10 cellular contexts compared by ENCODE assay signal in the genomic region with DNA sequence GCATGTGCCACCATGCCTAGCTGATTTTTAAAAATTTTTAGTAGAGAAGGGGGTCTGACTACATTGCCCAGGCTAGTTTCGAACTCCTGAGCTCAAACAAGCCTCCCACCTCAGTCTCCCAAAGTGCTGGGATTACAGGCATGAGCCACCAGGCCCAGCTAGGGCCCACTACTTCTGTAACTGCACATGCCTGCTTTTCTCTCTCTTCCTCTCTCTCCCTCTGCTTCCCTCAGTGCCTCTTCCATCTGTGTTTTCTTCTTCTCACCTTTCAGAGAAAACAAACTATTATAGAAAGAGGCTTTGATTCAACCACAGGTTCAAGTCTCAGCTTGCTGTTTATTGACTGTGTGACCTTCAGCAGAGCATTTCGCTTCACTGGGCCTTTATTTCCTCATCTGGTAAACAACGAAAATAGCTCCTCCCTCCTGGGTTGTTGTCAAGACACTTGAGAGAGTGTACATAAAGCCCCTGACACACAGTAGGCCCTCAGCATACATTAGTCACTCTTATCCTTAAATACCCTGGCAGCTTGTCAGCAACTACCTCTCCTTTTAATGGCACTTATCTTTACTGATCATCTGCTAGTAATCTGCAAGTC. TPM values are rescaled to one million over a fixed set of nuclear protein-coding genes. Genes with fewer than 3 reads are reported as not detected.
A peak's percentile ranks its signal among the peaks of the same experiment; 100 is the strongest.
DNase-seq lines count a peak whose midpoint lies in the region; ATAC-seq lines count a peak whose summit lies in the region.
"Had no signal": no experiment of that assay in that cellular context is flagged by ENCODE, and none has a peak within 500 bp of the region (broad histone marks: within the 10 kb centered on the region; RNA-seq: fewer than 3 reads in every experiment).

No MANE protein-coding gene starts in this region.

- DNase-seq in T-helper 1 cell (no peak), NCI-H2029 (lab: John Stamatoyannopoulos, UW) (peak; percentile 82), kidney glomerular epithelial cell (lab: John Stamatoyannopoulos, UW) (no peak), DMS114 treated with DMSO at 0.1 percent for 48 hours (lab: John Stamatoyannopoulos, UW; ENCODE audit: unreplicated experiment) (no peak)
- DNase-seq in activated naive CD8-positive, alpha-beta T cell treated with anti-CD3 and anti-CD28 coated beads, Interleukin-2, amount 10 ng/mL, durations not matched to agents 7 days and 5 days = no peak
- no peak for DNase-seq in natural killer cell treated with Interleukin-12 subunit alpha and Interleukin-12 subunit beta and Interleukin-15 and Interleukin-18, amount 100 ng/mL, for 72 hours (ENCODE audit: low spot score)
- DNase-seq: MG63, tibial artery had no signal

- no peak for ATAC-seq in activated naive CD8-positive, alpha-beta T cell treated with anti-CD3 and anti-CD28 coated beads, Interleukin-2, amount 10 ng/mL, durations not matched to agents 7 days and 5 days (ENCODE audit: low read depth)
- ATAC-seq in natural killer cell treated with Interleukin-12 subunit alpha and Interleukin-12 subunit beta and Interleukin-15 and Interleukin-18, amount 100 ng/mL, for 72 hours = no peak
- no peak for ATAC-seq in GM19455 (IDR thresholded peaks at IDR 0.05; ENCODE audit: unreplicated experiment)

- H3K4me1 Mint-ChIP-seq in T-helper 1 cell treated with Interleukin-12 subunit alpha and Interleukin-12 subunit beta and Interleukin-4 antibody, amounts not matched to agents 30 μg/mL and 1 μg/mL, for 36 hours (ENCODE audit: low read depth) = peaks cover 45% of the 10 kb centered on the region
- H3K4me1 Mint-ChIP-seq in activated naive CD8-positive, alpha-beta T cell treated with anti-CD3 and anti-CD28 coated beads, Interleukin-2, amount 10 ng/mL, durations not matched to agents 7 days and 5 days = peaks cover 55% of the 10 kb centered on the region
- H3K4me1 Mint-ChIP-seq in natural killer cell treated with Interleukin-12 subunit alpha and Interleukin-12 subunit beta and Interleukin-15 and Interleukin-18, amount 100 ng/mL, for 72 hours (ENCODE audit: low read depth in 2 of 2) = peaks cover 53 to 58% of the 10 kb centered on the region in 2 donors

- peaks cover 46% of the 10 kb centered on the region for H3K36me3 Mint-ChIP-seq in T-helper 1 cell treated with Interleukin-12 subunit alpha and Interleukin-12 subunit beta and Interleukin-4 antibody, amounts not matched to agents 30 μg/mL and 1 μg/mL, for 36 hours (ENCODE audit: low read depth)
- H3K36me3 Mint-ChIP-seq in activated naive CD8-positive, alpha-beta T cell treated with anti-CD3 and anti-CD28 coated beads, Interleukin-2, amount 10 ng/mL, durations not matched to agents 7 days and 5 days = peaks cover 20% of the 10 kb centered on the region
- peaks cover 21% of the 10 kb centered on the region for H3K36me3 Mint-ChIP-seq in natural killer cell treated with Interleukin-12 subunit alpha and Interleukin-12 subunit beta and Interleukin-15 and Interleukin-18, amount 100 ng/mL, for 72 hours

- POLR2A ChIA-PET in activated naive CD8-positive, alpha-beta T cell treated with anti-CD3 and anti-CD28 coated beads, Interleukin-2, amount 10 ng/mL, durations not matched to agents 7 days and 5 days (lab: Charles Lee) = interaction anchor here (0.6 to 6.8 kb wide), 8 partner anchors 8 to 58 kb away, joined by 3 to 47 read pairs (median 5); partner anchors contain the start of genes ARPC4, CAMK1, OGG1 and TADA3

- H3K4me3 Mint-ChIP-seq in T-helper 1 cell treated with Interleukin-12 subunit alpha and Interleukin-12 subunit beta and Interleukin-4 antibody, amounts not matched to agents 30 μg/mL and 1 μg/mL, for 36 hours = no peak overlapping the region
- no peak overlapping the region for H3K4me3 Mint-ChIP-seq in activated naive CD8-positive, alpha-beta T cell treated with anti-CD3 and anti-CD28 coated beads, Interleukin-2, amount 10 ng/mL, durations not matched to agents 7 days and 5 days
- H3K4me3 Mint-ChIP-seq in natural killer cell treated with Interleukin-12 subunit alpha and Interleukin-12 subunit beta and Interleukin-15 and Interleukin-18, amount 100 ng/mL, for 72 hours = peak overlapping the region; percentile 15

- no peaks in the 10 kb centered on the region for H3K27me3 Mint-ChIP-seq in T-helper 1 cell treated with Interleukin-12 subunit alpha and Interleukin-12 subunit beta and Interleukin-4 antibody, amounts not matched to agents 30 μg/mL and 1 μg/mL, for 36 hours (ENCODE audit: low read depth)
- no peaks in the 10 kb centered on the region for H3K27me3 Mint-ChIP-seq in activated naive CD8-positive, alpha-beta T cell treated with anti-CD3 and anti-CD28 coated beads, Interleukin-2, amount 10 ng/mL, durations not matched to agents 7 days and 5 days
- no peaks in the 10 kb centered on the region for H3K27me3 Mint-ChIP-seq in natural killer cell treated with Interleukin-12 subunit alpha and Interleukin-12 subunit beta and Interleukin-15 and Interleukin-18, amount 100 ng/mL, for 72 hours

- H3K27ac Mint-ChIP-seq in T-helper 1 cell treated with Interleukin-12 subunit alpha and Interleukin-12 subunit beta and Interleukin-4 antibody, amounts not matched to agents 30 μg/mL and 1 μg/mL, for 36 hours = peak overlapping the region; percentile 52
- peak overlapping the region; percentile 73 for H3K27ac Mint-ChIP-seq in activated naive CD8-positive, alpha-beta T cell treated with anti-CD3 and anti-CD28 coated beads, Interleukin-2, amount 10 ng/mL, durations not matched to agents 7 days and 5 days
- peak overlapping the region; percentile 93 to 99 for H3K27ac Mint-ChIP-seq in natural killer cell treated with Interleukin-12 subunit alpha and Interleukin-12 subunit beta and Interleukin-15 and Interleukin-18, amount 100 ng/mL, for 72 hours

- no peaks in the 10 kb centered on the region for H3K9me3 Mint-ChIP-seq in T-helper 1 cell treated with Interleukin-12 subunit alpha and Interleukin-12 subunit beta and Interleukin-4 antibody, amounts not matched to agents 30 μg/mL and 1 μg/mL, for 36 hours
- no peaks in the 10 kb centered on the region for H3K9me3 Mint-ChIP-seq in activated naive CD8-positive, alpha-beta T cell treated with anti-CD3 and anti-CD28 coated beads, Interleukin-2, amount 10 ng/mL, durations not matched to agents 7 days and 5 days
- H3K9me3 Mint-ChIP-seq in natural killer cell treated with Interleukin-12 subunit alpha and Interleukin-12 subunit beta and Interleukin-15 and Interleukin-18, amount 100 ng/mL, for 72 hours = no peaks in the 10 kb centered on the region

RNA-seq across cellular contexts. Expression of gene TADA3, which starts 10.2 kb away (rescaled TPM):
- total RNA-seq in activated naive CD8-positive, alpha-beta T cell treated with anti-CD3 and anti-CD28 coated beads, Interleukin-2, amount 10 ng/mL, durations not matched to agents 7 days and 5 days = 10 to 100 TPM; 71.8 to 73.3 TPM
- 10 to 100 TPM; 58.3 to 65.6 TPM for total RNA-seq in natural killer cell treated with Interleukin-12 subunit alpha and Interleukin-12 subunit beta and Interleukin-15 and Interleukin-18, amount 100 ng/mL, for 72 hours

RNA-seq across cellular contexts. Expression of gene ARPC4, which starts 10.8 kb away (rescaled TPM):
- 100 to 1,000 TPM; 225 to 227 TPM for total RNA-seq in activated naive CD8-positive, alpha-beta T cell treated with anti-CD3 and anti-CD28 coated beads, Interleukin-2, amount 10 ng/mL, durations not matched to agents 7 days and 5 days
- 100 to 1,000 TPM; 323 to 381 TPM for total RNA-seq in natural killer cell treated with Interleukin-12 subunit alpha and Interleukin-12 subunit beta and Interleukin-15 and Interleukin-18, amount 100 ng/mL, for 72 hours

RNA-seq across cellular contexts. Expression of gene CAMK1, which starts 12.3 kb away (rescaled TPM):
- 10 to 100 TPM; 25.2 to 26.9 TPM for total RNA-seq in activated naive CD8-positive, alpha-beta T cell treated with anti-CD3 and anti-CD28 coated beads, Interleukin-2, amount 10 ng/mL, durations not matched to agents 7 days and 5 days
- total RNA-seq in natural killer cell treated with Interleukin-12 subunit alpha and Interleukin-12 subunit beta and Interleukin-15 and Interleukin-18, amount 100 ng/mL, for 72 hours = 10 to 100 TPM; 19.8 to 24.4 TPM

RNA-seq across cellular contexts. Expression of gene TTLL3, which starts 28.0 kb away (rescaled TPM):
- 10 to 100 TPM; 84.0 to 85.7 TPM for total RNA-seq in activated naive CD8-positive, alpha-beta T cell treated with anti-CD3 and anti-CD28 coated beads, Interleukin-2, amount 10 ng/mL, durations not matched to agents 7 days and 5 days
- 10 to 100 TPM; 50.0 to 91.3 TPM for total RNA-seq in natural killer cell treated with Interleukin-12 subunit alpha and Interleukin-12 subunit beta and Interleukin-15 and Interleukin-18, amount 100 ng/mL, for 72 hours

RNA-seq across cellular contexts. Expression of gene OGG1, which starts 32.3 kb away (rescaled TPM):
- total RNA-seq in activated naive CD8-positive, alpha-beta T cell treated with anti-CD3 and anti-CD28 coated beads, Interleukin-2, amount 10 ng/mL, durations not matched to agents 7 days and 5 days = 10 to 100 TPM; 41.3 to 46.1 TPM
- total RNA-seq in natural killer cell treated with Interleukin-12 subunit alpha and Interleukin-12 subunit beta and Interleukin-15 and Interleukin-18, amount 100 ng/mL, for 72 hours = 10 to 100 TPM; 35.9 to 42.5 TPM
